In the genomic region with DNA sequence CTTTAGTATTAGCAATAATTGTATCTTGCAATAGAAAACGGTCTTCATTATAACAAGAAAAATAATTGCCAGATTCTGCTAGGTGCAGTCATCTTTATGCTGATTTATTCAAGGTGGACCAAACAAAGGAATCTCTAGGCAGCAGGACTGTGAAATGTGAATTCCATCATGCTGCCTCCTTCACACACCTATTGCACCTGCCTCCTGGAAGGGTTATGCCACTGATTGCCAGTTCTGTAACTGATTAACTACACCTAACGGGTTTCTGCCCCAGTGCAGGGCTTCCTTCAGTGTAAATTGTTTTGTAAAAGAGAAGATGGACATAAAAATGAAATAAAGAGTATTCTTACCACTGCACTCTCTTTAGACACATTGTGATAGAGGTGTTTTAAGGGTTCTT, we compare ENCODE assay signal across 10 cellular contexts.
A peak's percentile ranks its signal among the peaks of the same experiment; 100 is the strongest.
DNase-seq lines count a peak whose midpoint lies in the region; ATAC-seq and TF ChIP-seq lines count a peak whose summit lies in the region.
"Had no signal": no experiment of that assay in that cellular context is flagged by ENCODE, and none has a peak within 500 bp of the region (broad histone marks: within the 10 kb centered on the region; RNA-seq: fewer than 3 reads in every experiment).

No MANE protein-coding gene starts in this region.

- H4K20me1 ChIP-seq in hepatocyte (ENCODE audit: insufficient read depth, poor library complexity, severe bottlenecking), result peaks cover 25% of the 10 kb centered on the region

- H3K4me3 ChIP-seq in right atrium auricular region (no peak overlapping the region), hepatocyte (no peak overlapping the region), aorta (ENCODE audit: low read length in 2 of 2) (peak overlapping the region in 1 of 2 donors; percentile 11), lower leg skin (ENCODE audit: low read depth, poor library complexity, severe bottlenecking) (no peak overlapping the region), brain microvascular endothelial cell (ENCODE audit: low read depth, low read length) (no peak overlapping the region)
- H3K4me3 ChIP-seq: PC-9 had no signal

- TF ChIP-seq POLR2A in lower leg skin (IDR thresholded peaks at IDR 0.05), result no peak

- no peak overlapping the region for H2AFZ ChIP-seq in hepatocyte
- H2AFZ ChIP-seq: PC-9 had no signal

- peaks cover 86% of the 10 kb centered on the region for H3K79me2 ChIP-seq in hepatocyte

- in situ Hi-C loops in brain microvascular endothelial cell (cut with HindIII; ENCODE audit: low pct_ligation_motif_present, low sequenced_read_pairs), result no loop called here

- no peaks in the 10 kb centered on the region for H3K9me2 ChIP-seq in hepatocyte (replicated peaks; ENCODE audit: insufficient read depth)

- no peaks in the 10 kb centered on the region for H3K27me3 Mint-ChIP-seq in progenitor cell of endocrine pancreas

- H3K4me1 ChIP-seq in right atrium auricular region (peaks cover 0 to 98% of the 10 kb centered on the region in 2 donors), hepatocyte (ENCODE audit: insufficient read depth) (peaks cover 43% of the 10 kb centered on the region), aorta (ENCODE audit: control insufficient read depth in 1 of 2, insufficient read depth in 2 of 2, low read length in 2 of 2) (peaks cover 14 to 37% of the 10 kb centered on the region in 2 donors)

- H3K9me3 Mint-ChIP-seq in progenitor cell of endocrine pancreas (ENCODE audit: low read depth), result peaks cover 5% of the 10 kb centered on the region

- H3K36me3 Mint-ChIP-seq in progenitor cell of endocrine pancreas (ENCODE audit: insufficient read depth), result peaks cover 3% of the 10 kb centered on the region

- H3K27me3 ChIP-seq in right atrium auricular region, result no peaks in the 10 kb centered on the region
- H3K27me3 ChIP-seq in hepatocyte, result no peaks in the 10 kb centered on the region
- H3K27me3 ChIP-seq in aorta (ENCODE audit: control insufficient read depth in 1 of 2, insufficient read depth in 2 of 2, low read length in 1 of 2), result no peaks in the 10 kb centered on the region
- no peaks in the 10 kb centered on the region for H3K27me3 ChIP-seq in brain microvascular endothelial cell (replicated peaks)

- H3K27ac ChIP-seq in right atrium auricular region (peak overlapping the region; percentile 81 to 87), hepatocyte (peak overlapping the region; percentile 66), aorta (ENCODE audit: low read depth in 1 of 2, low read length in 2 of 2) (peak overlapping the region; percentile 78 to 91), brain microvascular endothelial cell (no peak overlapping the region)
- H3K27ac ChIP-seq: PC-9 had no signal

- 55% methylated on average over 2 of the region's 2 CpGs for WGBS in hepatocyte (ENCODE audit: low lambda C conversion rate, missing lambda C conversion rate)
- 62 to 63% methylated on average over 2 of the region's 2 CpGs for WGBS in aorta, 2 donors
- 62 to 82% methylated on average over 2 of the region's 2 CpGs for WGBS in lower leg skin, 2 donors

- peak overlapping the region; percentile 95 for H3K27ac Mint-ChIP-seq in progenitor cell of endocrine pancreas

- H3K4me3 Mint-ChIP-seq in progenitor cell of endocrine pancreas (ENCODE audit: low read depth), result peak overlapping the region; percentile 12

- no peak for DNase-seq in right atrium auricular region (ENCODE audit: low spot score)
- no peak for DNase-seq in Right ventricle myocardium superior
- no peak for DNase-seq in hepatocyte (ENCODE audit: low spot score)
- no peak for DNase-seq in progenitor cell of endocrine pancreas (ENCODE audit: low spot score, unreplicated experiment)
- no peak for DNase-seq in aorta
- no peak for DNase-seq in lower leg skin (ENCODE audit: low spot score in 2 of 2)
- no peak for DNase-seq in brain microvascular endothelial cell
- no peak for DNase-seq in NCI-H2171 treated with DMSO at 0.1 percent for 48 hours (lab: John Stamatoyannopoulos, UW)
- DNase-seq: T-helper 2 cell had no signal

- no peaks in the 10 kb centered on the region for H3K9me3 ChIP-seq in right atrium auricular region
- H3K9me3 ChIP-seq in hepatocyte (ENCODE audit: low read depth), result no peaks in the 10 kb centered on the region
- H3K9me3 ChIP-seq in aorta (ENCODE audit: control insufficient read depth, low read length), result no peaks in the 10 kb centered on the region

- no peak for ATAC-seq in Right ventricle myocardium superior (ENCODE audit: poor library complexity)
- ATAC-seq in aorta (ENCODE audit: low FRiP score), result no peak

- intact Hi-C loops in Right ventricle myocardium superior (cut with DNase I) (no loop called here), aorta (cut with DNase I) (no loop called here), lower leg skin (cut with DNase I; ENCODE audit: low total_unique reads) (loop anchor here (10.0 kb wide), 1 partner anchor 78 kb away; no protein-coding TSS in a partner anchor)

- no peak for TF ChIP-seq CTCF in right atrium auricular region (IDR thresholded peaks at IDR 0.05)
- no peak for TF ChIP-seq CTCF in hepatocyte (IDR thresholded peaks at IDR 0.05; ENCODE audit: poor library complexity)
- no peak for TF ChIP-seq CTCF in progenitor cell of endocrine pancreas (IDR thresholded peaks at IDR 0.05; ENCODE audit: unreplicated experiment)
- TF ChIP-seq CTCF in lower leg skin (IDR thresholded peaks at IDR 0.05), result no peak
- TF ChIP-seq CTCF in brain microvascular endothelial cell (IDR thresholded peaks at IDR 0.05; ENCODE audit: low read depth, low read length, missing control alignments), result no peak

- H3K4me1 Mint-ChIP-seq in progenitor cell of endocrine pancreas (ENCODE audit: low read depth), result peaks cover 38% of the 10 kb centered on the region

- H3K4me2 ChIP-seq in hepatocyte, result peak overlapping the region; percentile 52

- H3K36me3 ChIP-seq in right atrium auricular region, result no peaks in the 10 kb centered on the region
- no peaks in the 10 kb centered on the region for H3K36me3 ChIP-seq in hepatocyte (replicated peaks; ENCODE audit: insufficient read depth, low read depth)
- H3K36me3 ChIP-seq in aorta (ENCODE audit: control insufficient read depth in 1 of 2, insufficient read depth in 2 of 2, low read length in 1 of 2), result no peaks in the 10 kb centered on the region
- no peaks in the 10 kb centered on the region for H3K36me3 ChIP-seq in brain microvascular endothelial cell (replicated peaks)
